Comparison of ENCODE assay signal across 9 cellular contexts in the genomic region with DNA sequence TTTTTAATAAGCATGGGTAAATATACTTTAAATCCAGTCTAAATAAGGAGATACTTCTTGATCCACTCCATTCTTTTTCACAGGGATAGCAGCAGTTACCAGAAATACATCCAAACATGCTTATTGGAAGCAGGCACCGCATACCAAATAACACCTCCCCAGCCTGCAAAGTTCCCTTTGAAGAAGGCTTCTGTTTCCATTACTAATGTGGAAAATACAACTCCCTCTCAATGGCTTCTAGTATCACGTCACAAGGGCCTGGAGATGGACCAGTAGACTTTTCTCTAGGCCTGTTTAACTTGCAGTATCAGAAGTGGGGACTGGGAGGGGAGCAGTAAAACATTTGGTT. TPM values are rescaled to one million over a fixed set of nuclear protein-coding genes. Genes with fewer than 3 reads are reported as not detected.
DNase-seq lines count a peak whose midpoint lies in the region; ATAC-seq and TF ChIP-seq lines count a peak whose summit lies in the region.
"Had no signal": no experiment of that assay in that cellular context is flagged by ENCODE, and none has a peak within 500 bp of the region (broad histone marks: within the 10 kb centered on the region; RNA-seq: fewer than 3 reads in every experiment).

No MANE protein-coding gene starts in this region.

- peak; percentile 25 for DNase-seq in AG08395 (ENCODE audit: low spot score)
- no peak for DNase-seq in progenitor cell of endocrine pancreas (ENCODE audit: low spot score, unreplicated experiment)
- no peak for DNase-seq in nucleus accumbens (lab: John Stamatoyannopoulos, UW)
- DNase-seq in EL = no peak
- no peak for DNase-seq in A172 (ENCODE audit: low spot score)
- DNase-seq: NCI-H2081 treated with DMSO at 0.1 percent for 48 hours had no signal

- H3K36me3 ChIP-seq in esophagus (ENCODE audit: control insufficient read depth in 2 of 2, insufficient read depth in 2 of 2, low read length in 1 of 2) = peaks cover 4% of the 10 kb centered on the region in 2 donors

- H3K9me3 Mint-ChIP-seq in progenitor cell of endocrine pancreas (ENCODE audit: low read depth) = peaks cover 12% of the 10 kb centered on the region

- H3K36me3 Mint-ChIP-seq in progenitor cell of endocrine pancreas (ENCODE audit: insufficient read depth) = peaks cover 17% of the 10 kb centered on the region

- H3K27ac Mint-ChIP-seq in progenitor cell of endocrine pancreas = peak overlapping the region; percentile 88

- H3K4me1 Mint-ChIP-seq in progenitor cell of endocrine pancreas (ENCODE audit: low read depth) = peaks cover 48% of the 10 kb centered on the region

- 34 to 35% methylated on average over 2 of the region's 2 CpGs for WGBS in esophagus, 2 donors

- no peaks in the 10 kb centered on the region for H3K9me3 ChIP-seq in esophagus (ENCODE audit: control insufficient read depth in 2 of 2, insufficient read depth in 1 of 2, low read depth in 1 of 2, low read length in 1 of 2)

- TF ChIP-seq CTCF in LNCAP (IDR thresholded peaks at IDR 0.05) (0 out of 2 replicates have a peak, but pooled peaks have one; percentile 1), progenitor cell of endocrine pancreas (IDR thresholded peaks at IDR 0.05; ENCODE audit: unreplicated experiment) (no peak)

- no peak overlapping the region for H3K4me3 ChIP-seq in esophagus (ENCODE audit: low read depth in 1 of 2, low read length in 2 of 2)

- no peak for ATAC-seq in GM21515 (IDR thresholded peaks at IDR 0.05; ENCODE audit: unreplicated experiment)

- H3K27me3 ChIP-seq in esophagus (ENCODE audit: control insufficient read depth in 1 of 2, insufficient read depth in 2 of 2, low read length in 2 of 2) = no peaks in the 10 kb centered on the region

- H3K4me1 ChIP-seq in esophagus (ENCODE audit: control insufficient read depth in 2 of 2, insufficient read depth in 2 of 2, low read length in 1 of 2) = peaks cover 0 to 6% of the 10 kb centered on the region in 2 donors

- H3K27ac ChIP-seq in esophagus (ENCODE audit: low read depth in 2 of 2, low read length in 1 of 2) = peak overlapping the region; percentile 12 to 64

- no peak overlapping the region for H3K4me3 Mint-ChIP-seq in progenitor cell of endocrine pancreas (ENCODE audit: low read depth)

- no peaks in the 10 kb centered on the region for H3K27me3 Mint-ChIP-seq in progenitor cell of endocrine pancreas

RNA-seq across cellular contexts. Expression of a gene that starts 20.8 kb away (rescaled TPM):
- polyA plus RNA-seq in esophagus = 1 to 10 TPM; 4.0 to 7.4 TPM
- total RNA-seq in progenitor cell of endocrine pancreas = 51.1 and 57.2 TPM in 2 replicates
- total RNA-seq in A172 (2014; rRNA removed; shearing (Covaris generic)) = 45.5 and 46.0 TPM in 2 replicates
